9 cellular contexts compared by ENCODE assay signal in genomic region chr11:10387209-10388083, GRCh38.
DNase-seq lines count a peak whose midpoint lies in the region; ATAC-seq and TF ChIP-seq lines count a peak whose summit lies in the region.
"Had no signal": no experiment of that assay in that cellular context is flagged by ENCODE, and none has a peak within 500 bp of the region (broad histone marks: within the 10 kb centered on the region; RNA-seq: fewer than 3 reads in every experiment).

No MANE protein-coding gene starts in this region.

- DNase-seq in AG09309 (ENCODE audit: low read depth) (peak; percentile 95), Right ventricle myocardium superior (peak; percentile 74), prostate gland (ENCODE audit: low spot score) (no peak), middle frontal gyrus (ENCODE audit: extremely low spot score, low spot score) (no peak), NCI-H1105 treated with DMSO at 0.1 percent for 48 hours (lab: John Stamatoyannopoulos, UW) (no peak)
- DNase-seq in activated CD4-positive, alpha-beta T cell treated with anti-CD3 and anti-CD28 coated beads, Interleukin-2, amount 10 ng/mL, durations not matched to agents 24 days and 14 days, result no peak
- no peak for DNase-seq in activated effector memory CD4-positive, alpha-beta T cell treated with anti-CD3 and anti-CD28 coated beads, Interleukin-2, amount 50 U/mL, for 16 hours
- DNase-seq: activated naive CD4-positive, alpha-beta T cell treated with anti-CD3 and anti-CD28 coated beads, Interleukin-2, amount 50 U/mL, for 16 hours had no signal

- peaks cover 2% of the 10 kb centered on the region for H3K4me1 Mint-ChIP-seq in activated CD4-positive, alpha-beta T cell treated with anti-CD3 and anti-CD28 coated beads, Interleukin-2, amount 10 ng/mL, durations not matched to agents 24 days and 14 days

- H3K4me3 Mint-ChIP-seq in activated CD4-positive, alpha-beta T cell treated with anti-CD3 and anti-CD28 coated beads, Interleukin-2, amount 10 ng/mL, durations not matched to agents 24 days and 14 days, result no peak overlapping the region

- H3K27me3 Mint-ChIP-seq in activated CD4-positive, alpha-beta T cell treated with anti-CD3 and anti-CD28 coated beads, Interleukin-2, amount 10 ng/mL, durations not matched to agents 24 days and 14 days, result peaks cover 16% of the 10 kb centered on the region

- H3K4me3 ChIP-seq in AG09309 (ENCODE audit: control insufficient read depth, low read depth, low read length) (no peak overlapping the region), prostate gland (no peak overlapping the region)

- peak; percentile 77 for ATAC-seq in SK-N-SH treated with all-trans-retinoic acid at 6 μM for 48 hours
- peak; percentile 72 for ATAC-seq in Right ventricle myocardium superior (ENCODE audit: poor library complexity)

- WGBS in prostate gland, result 39% methylated on average over 17 of the region's 17 CpGs

- no peaks in the 10 kb centered on the region for H3K36me3 ChIP-seq in prostate gland

- TF ChIP-seq CTCF in AG09309 (IDR thresholded peaks at IDR 0.05; ENCODE audit: control insufficient read depth, insufficient read depth, low read depth, low read length, missing control alignments) (peak; percentile 3), prostate gland (IDR thresholded peaks at IDR 0.05) (no peak)

- no peaks in the 10 kb centered on the region for H3K9me3 ChIP-seq in prostate gland

- H3K27ac Mint-ChIP-seq in activated CD4-positive, alpha-beta T cell treated with anti-CD3 and anti-CD28 coated beads, Interleukin-2, amount 10 ng/mL, durations not matched to agents 24 days and 14 days, result no peak overlapping the region

- no peaks in the 10 kb centered on the region for H3K27me3 ChIP-seq in prostate gland (replicated peaks; ENCODE audit: insufficient read depth)

- H3K36me3 Mint-ChIP-seq in activated CD4-positive, alpha-beta T cell treated with anti-CD3 and anti-CD28 coated beads, Interleukin-2, amount 10 ng/mL, durations not matched to agents 24 days and 14 days (ENCODE audit: low read depth), result no peaks in the 10 kb centered on the region

- no peaks in the 10 kb centered on the region for H3K9me3 Mint-ChIP-seq in activated CD4-positive, alpha-beta T cell treated with anti-CD3 and anti-CD28 coated beads, Interleukin-2, amount 10 ng/mL, durations not matched to agents 24 days and 14 days

- H3K27ac ChIP-seq in prostate gland, result peak overlapping the region; percentile 54 to 58

- intact Hi-C loops in Right ventricle myocardium superior (cut with DNase I), result no loop called here
- intact Hi-C loops in prostate gland (cut with DNase I), result no loop called here
- intact Hi-C loops in activated CD4-positive, alpha-beta T cell treated with anti-CD3 and anti-CD28 coated beads, Interleukin-2, amount 10 ng/mL, durations not matched to agents 24 days and 14 days (cut with micrococcal nuclease), result no loop called here

- TF ChIP-seq POLR2A in prostate gland (IDR thresholded peaks at IDR 0.05), result no peak

- H3K4me1 ChIP-seq in prostate gland (replicated peaks), result peaks cover 12% of the 10 kb centered on the region

TF ChIP-seq in SK-N-SH treated with all-trans-retinoic acid at 6 μM for 48 hours, 23 proteins besides CTCF, POLR2A, EP300 and RAD21:
- TF ChIP-seq, protein P1, sequence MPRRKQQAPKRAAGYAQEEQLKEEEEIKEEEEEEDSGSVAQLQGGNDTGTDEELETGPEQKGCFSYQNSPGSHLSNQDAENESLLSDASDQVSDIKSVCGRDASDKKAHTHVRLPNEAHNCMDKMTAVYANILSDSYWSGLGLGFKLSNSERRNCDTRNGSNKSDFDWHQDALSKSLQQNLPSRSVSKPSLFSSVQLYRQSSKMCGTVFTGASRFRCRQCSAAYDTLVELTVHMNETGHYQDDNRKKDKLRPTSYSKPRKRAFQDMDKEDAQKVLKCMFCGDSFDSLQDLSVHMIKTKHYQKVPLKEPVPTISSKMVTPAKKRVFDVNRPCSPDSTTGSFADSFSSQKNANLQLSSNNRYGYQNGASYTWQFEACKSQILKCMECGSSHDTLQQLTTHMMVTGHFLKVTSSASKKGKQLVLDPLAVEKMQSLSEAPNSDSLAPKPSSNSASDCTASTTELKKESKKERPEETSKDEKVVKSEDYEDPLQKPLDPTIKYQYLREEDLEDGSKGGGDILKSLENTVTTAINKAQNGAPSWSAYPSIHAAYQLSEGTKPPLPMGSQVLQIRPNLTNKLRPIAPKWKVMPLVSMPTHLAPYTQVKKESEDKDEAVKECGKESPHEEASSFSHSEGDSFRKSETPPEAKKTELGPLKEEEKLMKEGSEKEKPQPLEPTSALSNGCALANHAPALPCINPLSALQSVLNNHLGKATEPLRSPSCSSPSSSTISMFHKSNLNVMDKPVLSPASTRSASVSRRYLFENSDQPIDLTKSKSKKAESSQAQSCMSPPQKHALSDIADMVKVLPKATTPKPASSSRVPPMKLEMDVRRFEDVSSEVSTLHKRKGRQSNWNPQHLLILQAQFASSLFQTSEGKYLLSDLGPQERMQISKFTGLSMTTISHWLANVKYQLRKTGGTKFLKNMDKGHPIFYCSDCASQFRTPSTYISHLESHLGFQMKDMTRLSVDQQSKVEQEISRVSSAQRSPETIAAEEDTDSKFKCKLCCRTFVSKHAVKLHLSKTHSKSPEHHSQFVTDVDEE (CRISPR knock-in tag; IDR thresholded peaks at IDR 0.05), result peak; percentile 67
- TF ChIP-seq TCF4 (CRISPR knock-in tag; IDR thresholded peaks at IDR 0.05; ENCODE audit: borderline replicate concordance) (peak; percentile 77; the same call in 1 of the 2 replicates), RARB (CRISPR knock-in tag; IDR thresholded peaks at IDR 0.05) (no peak), OSR1 (CRISPR knock-in tag; IDR thresholded peaks at IDR 0.05) (no peak), SNAI2 (CRISPR knock-in tag; IDR thresholded peaks at IDR 0.05) (0 out of 2 replicates have a peak, but pooled peaks have one; percentile 50)
- TF ChIP-seq, protein P2, sequence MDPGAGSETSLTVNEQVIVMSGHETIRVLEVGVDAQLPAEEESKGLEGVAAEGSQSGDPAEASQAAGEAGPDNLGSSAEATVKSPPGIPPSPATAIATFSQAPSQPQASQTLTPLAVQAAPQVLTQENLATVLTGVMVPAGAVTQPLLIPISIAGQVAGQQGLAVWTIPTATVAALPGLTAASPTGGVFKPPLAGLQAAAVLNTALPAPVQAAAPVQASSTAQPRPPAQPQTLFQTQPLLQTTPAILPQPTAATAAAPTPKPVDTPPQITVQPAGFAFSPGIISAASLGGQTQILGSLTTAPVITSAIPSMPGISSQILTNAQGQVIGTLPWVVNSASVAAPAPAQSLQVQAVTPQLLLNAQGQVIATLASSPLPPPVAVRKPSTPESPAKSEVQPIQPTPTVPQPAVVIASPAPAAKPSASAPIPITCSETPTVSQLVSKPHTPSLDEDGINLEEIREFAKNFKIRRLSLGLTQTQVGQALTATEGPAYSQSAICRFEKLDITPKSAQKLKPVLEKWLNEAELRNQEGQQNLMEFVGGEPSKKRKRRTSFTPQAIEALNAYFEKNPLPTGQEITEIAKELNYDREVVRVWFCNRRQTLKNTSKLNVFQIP (CRISPR knock-in tag; IDR thresholded peaks at IDR 0.05; ENCODE audit: borderline replicate concordance, low read depth), result no peak

Comparison
In these comparisons a context has a peak if more than half of its experiments do, and no peak if none do; other contexts are left out.
1. DNase-seq: peak in AG09309 (single experiment) and Right ventricle myocardium superior (single experiment); none in prostate gland (single experiment), middle frontal gyrus (single experiment), NCI-H1105 treated with DMSO at 0.1 percent for 48 hours (single experiment), activated CD4-positive, alpha-beta T cell treated with anti-CD3 and anti-CD28 coated beads, Interleukin-2, amount 10 ng/mL, durations not matched to agents 24 days and 14 days (single experiment) and activated effector memory CD4-positive, alpha-beta T cell treated with anti-CD3 and anti-CD28 coated beads, Interleukin-2, amount 50 U/mL, for 16 hours (single experiment).